In genomic region chr7:134931487-134931886, GRCh38 we compare ENCODE assay signal across 15 cellular contexts. TPM values are rescaled to one million over a fixed set of nuclear protein-coding genes. Genes with fewer than 3 reads are reported as not detected.
DNase-seq lines count a peak whose midpoint lies in the region; ATAC-seq and TF ChIP-seq lines count a peak whose summit lies in the region.
"Had no signal": no experiment of that assay in that cellular context is flagged by ENCODE, and none has a peak within 500 bp of the region (broad histone marks: within the 10 kb centered on the region; RNA-seq: fewer than 3 reads in every experiment).

No MANE protein-coding gene starts in this region.

- peak overlapping the region; percentile 94 for H3K27ac Mint-ChIP-seq in osteocyte (ENCODE audit: unreplicated experiment)
- H3K27ac Mint-ChIP-seq: mesothelial cell of epicardium had no signal

- H3K9me3 Mint-ChIP-seq in osteocyte (ENCODE audit: unreplicated experiment), result peaks cover 7% of the 10 kb centered on the region

- no peak for ATAC-seq in HG03342 (IDR thresholded peaks at IDR 0.05; ENCODE audit: unreplicated experiment)
- ATAC-seq: stimulated activated naive CD8-positive, alpha-beta T cell treated with anti-CD3 and anti-CD28 coated beads, Interleukin-15, Interleukin-2, amounts not matched to agents 100 U/mL and 50 U/mL, for 24 hours had no signal

- H3K27me3 Mint-ChIP-seq in osteocyte (ENCODE audit: unreplicated experiment), result no peaks in the 10 kb centered on the region
- H3K27me3 Mint-ChIP-seq: activated B cell treated with CpG ODN at 0.5 μM for 24 hours had no signal

- no peaks in the 10 kb centered on the region for H3K79me2 ChIP-seq in MM.1S (ENCODE audit: low read length)

- H3K36me3 ChIP-seq in BLaER1 (peaks cover 92% of the 10 kb centered on the region), ascending aorta (peaks cover 30 to 34% of the 10 kb centered on the region in 2 donors), MM.1S (replicated peaks; ENCODE audit: insufficient read depth, low read length) (no peaks in the 10 kb centered on the region)

- H4K20me1 ChIP-seq in BLaER1 (peaks cover 38% of the 10 kb centered on the region), MM.1S (ENCODE audit: insufficient read depth, low read length) (no peaks in the 10 kb centered on the region)

- no peak overlapping the region for H3K9ac ChIP-seq in BLaER1
- H3K9ac ChIP-seq in MM.1S (ENCODE audit: low read length), result no peak overlapping the region

- TF ChIP-seq CTCF in ascending aorta (IDR thresholded peaks at IDR 0.05), result no peak
- no peak for TF ChIP-seq CTCF in osteocyte (IDR thresholded peaks at IDR 0.05)
- TF ChIP-seq CTCF in MM.1S (IDR thresholded peaks at IDR 0.05; ENCODE audit: low read length), result no peak

- no peak for DNase-seq in ascending aorta (ENCODE audit: low spot score in 2 of 2)
- peak; percentile 82 for DNase-seq in fibroblast of peridontal ligament (ENCODE audit: extremely low read depth)
- no peak for DNase-seq in osteocyte (ENCODE audit: extremely low spot score, unreplicated experiment)
- DNase-seq in activated CD4-positive, alpha-beta T cell treated with anti-CD3 and anti-CD28 coated beads, Interleukin-2, amount 50 U/mL, for 48 hours, result no peak
- no peak for DNase-seq in MM.1S
- DNase-seq in DMS79 (lab: John Stamatoyannopoulos, UW), result no peak
- DNase-seq: activated B cell treated with CpG ODN at 0.5 μM for 24 hours; activated effector memory CD4-positive, alpha-beta T cell treated with Interleukin-2 at 50 U/mL for 16 hours; amygdala; H7; NCI-H748 treated with DMSO at 0.1 percent for 48 hours; stimulated activated naive CD8-positive, alpha-beta T cell treated with anti-CD3 and anti-CD28 coated beads, Interleukin-15, Interleukin-2, amounts not matched to agents 100 U/mL and 50 U/mL, for 24 hours had no signal

- no peaks in the 10 kb centered on the region for H3K27me3 ChIP-seq in BLaER1
- H3K27me3 ChIP-seq in ascending aorta, result no peaks in the 10 kb centered on the region
- H3K27me3 ChIP-seq in MM.1S (replicated peaks; ENCODE audit: insufficient read depth, low read length), result peaks cover 17% of the 10 kb centered on the region

- H3K9me2 ChIP-seq in MM.1S (replicated peaks; ENCODE audit: insufficient read depth, low read length), result no peaks in the 10 kb centered on the region

- H3K4me2 ChIP-seq in BLaER1, result peak overlapping the region; percentile 81
- no peak overlapping the region for H3K4me2 ChIP-seq in MM.1S (ENCODE audit: low read depth, low read length)

- no peak overlapping the region for H3K4me3 ChIP-seq in BLaER1
- H3K4me3 ChIP-seq in ascending aorta, result no peak overlapping the region
- H3K4me3 ChIP-seq in MM.1S (ENCODE audit: low read length), result no peak overlapping the region

- H3K9me3 ChIP-seq in BLaER1 (peaks cover 4% of the 10 kb centered on the region; the same call in 1 of the 2 replicates), ascending aorta (no peaks in the 10 kb centered on the region), MM.1S (replicated peaks; ENCODE audit: insufficient read depth, low read length) (no peaks in the 10 kb centered on the region)

- intact Hi-C loops in ascending aorta (cut with DNase I), result loop anchor here (5.0 kb wide), 2 partner anchors 44 to 241 kb away; partner anchors contain the start of gene CYREN

- peak overlapping the region; percentile 4 for H3K4me3 Mint-ChIP-seq in osteocyte (ENCODE audit: unreplicated experiment)
- H3K4me3 Mint-ChIP-seq: activated B cell treated with CpG ODN at 0.5 μM for 24 hours, mesothelial cell of epicardium had no signal

- H3K4me1 Mint-ChIP-seq in osteocyte (ENCODE audit: unreplicated experiment), result peaks cover 72% of the 10 kb centered on the region
- H3K4me1 Mint-ChIP-seq: mesothelial cell of epicardium had no signal

- H3F3A ChIP-seq in MM.1S (ENCODE audit: insufficient read depth, low read length), result no peaks in the 10 kb centered on the region

- H3K4me1 ChIP-seq in BLaER1 (peaks cover 48% of the 10 kb centered on the region), ascending aorta (peaks cover 23 to 36% of the 10 kb centered on the region in 2 donors), MM.1S (ENCODE audit: low read length) (peaks cover 4% of the 10 kb centered on the region)

- no peak overlapping the region for H2AFZ ChIP-seq in MM.1S (ENCODE audit: low read length)

- H3K36me3 Mint-ChIP-seq in osteocyte (ENCODE audit: unreplicated experiment), result peaks cover 75% of the 10 kb centered on the region

- H3K27ac ChIP-seq in BLaER1, result 0 out of 2 replicates have a peak overlapping the region, but pooled peaks have one; percentile 4
- peak overlapping the region; percentile 74 to 90 for H3K27ac ChIP-seq in ascending aorta
- no peak overlapping the region for H3K27ac ChIP-seq in MM.1S (ENCODE audit: low read length)

RNA-seq across cellular contexts. Expression of gene AGBL3, which starts 54.8 kb away (rescaled TPM):
- total RNA-seq in ascending aorta (2.8 TPM), osteocyte (1.2 and 1.3 TPM in 2 replicates)
